15 cellular contexts compared by ENCODE assay signal in the genomic region with DNA sequence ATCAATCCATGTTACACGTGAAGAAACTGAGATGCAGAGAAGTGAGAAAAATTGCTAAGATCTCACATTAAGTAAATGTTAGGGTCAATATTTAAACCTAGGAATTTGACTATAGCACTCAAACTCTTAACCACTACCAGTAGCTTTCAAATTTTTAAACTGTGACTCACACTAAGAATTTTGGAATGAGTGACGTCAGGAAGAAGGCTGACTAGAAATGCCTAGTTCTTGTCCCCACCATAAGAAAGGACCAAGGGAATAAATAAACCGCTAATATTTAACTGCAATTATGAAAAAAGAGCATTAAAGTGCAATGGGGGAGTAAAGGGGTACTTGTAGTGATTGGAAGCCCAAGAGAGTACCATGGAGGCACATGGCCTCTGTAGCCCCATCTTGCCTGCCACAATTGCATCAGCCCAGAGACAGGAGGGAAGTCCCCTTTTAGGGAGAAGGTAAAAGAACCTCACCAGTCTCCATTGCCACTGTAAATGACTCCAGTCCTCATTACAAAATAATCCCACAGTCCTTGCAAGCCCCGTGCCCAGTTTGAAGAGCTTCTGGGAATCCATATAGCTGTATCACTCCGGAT. TPM values are rescaled to one million over a fixed set of nuclear protein-coding genes. Genes with fewer than 3 reads are reported as not detected.
A peak's percentile ranks its signal among the peaks of the same experiment; 100 is the strongest.
DNase-seq lines count a peak whose midpoint lies in the region; ATAC-seq, FAIRE-seq and TF ChIP-seq lines count a peak whose summit lies in the region.
"Had no signal": no experiment of that assay in that cellular context is flagged by ENCODE, and none has a peak within 500 bp of the region (broad histone marks: within the 10 kb centered on the region; RNA-seq: fewer than 3 reads in every experiment).

No MANE protein-coding gene starts in this region.

- peaks cover 3% of the 10 kb centered on the region for H3K9me3 ChIP-seq in keratinocyte (ENCODE audit: control insufficient read depth, low read depth, low read length)

- H3K27ac ChIP-seq in keratinocyte (ENCODE audit: control insufficient read depth, insufficient read depth, low read length), result no peak overlapping the region
- H3K27ac ChIP-seq: BLaER1, cardiac muscle cell had no signal

- dilution Hi-C loops in keratinocyte (cut with MboI; ENCODE audit: extremely low pct_ligation_motif_present, low sequenced_read_pairs), result no loop called here

- H2AFZ ChIP-seq in keratinocyte (ENCODE audit: control insufficient read depth, low read length), result no peak overlapping the region

- no peaks in the 10 kb centered on the region for H3K9me1 ChIP-seq in keratinocyte (ENCODE audit: control insufficient read depth, extremely low read depth, insufficient read depth, low read length)

- in situ Hi-C loops in ACHN (cut with HindIII; ENCODE audit: low pct_ligation_motif_present, low pct_unique_long_range_greater_than_20kb, low sequenced_read_pairs), result no loop called here
- in situ Hi-C loops in astrocyte of the spinal cord (cut with HindIII; ENCODE audit: low sequenced_read_pairs), result no loop called here

- peak; percentile 99 for DNase-seq in ACHN
- peak; percentile 90 for DNase-seq in HCEC 1CT
- DNase-seq in astrocyte of the spinal cord (ENCODE audit: low read depth, low spot score), result peak; percentile 82
- no peak for DNase-seq in keratinocyte (ENCODE audit: low read depth, low spot score)
- no peak for DNase-seq in NCI-H2171 treated with DMSO at 0.1 percent for 48 hours (lab: John Stamatoyannopoulos, UW)
- DNase-seq in activated T-cell treated with anti-CD3 and anti-CD28 coated beads, Interleukin-2, amount 50 U/mL, for 1 hour, result no peak
- DNase-seq: activated CD4-positive, alpha-beta T cell treated with anti-CD3 and anti-CD28 coated beads, Interleukin-2, amount 50 U/mL, for 48 hours; NCI-H1105; NCI-H345; T-helper 2 cell had no signal

- no peak for ATAC-seq in GM18861 (IDR thresholded peaks at IDR 0.05; ENCODE audit: unreplicated experiment)
- no peak for ATAC-seq in HG03378 (IDR thresholded peaks at IDR 0.05; ENCODE audit: unreplicated experiment)
- ATAC-seq: Panc1 had no signal

- FAIRE-seq in keratinocyte (lab: Jason Lieb, UNC), result no peak

- H3K27me3 ChIP-seq in keratinocyte (ENCODE audit: control insufficient read depth, extremely low read depth, insufficient read depth, low read length), result no peaks in the 10 kb centered on the region
- H3K27me3 ChIP-seq: BLaER1, cardiac muscle cell had no signal

- peaks cover 17% of the 10 kb centered on the region for H3K4me1 ChIP-seq in keratinocyte (ENCODE audit: control insufficient read depth, extremely low read depth, insufficient read depth, low read length)

- peak overlapping the region; percentile 13 for H3K4me2 ChIP-seq in keratinocyte (ENCODE audit: control insufficient read depth, extremely low read depth, insufficient read depth, low read depth, low read length)
- H3K4me2 ChIP-seq: BLaER1 had no signal

- no peak overlapping the region for H3K9ac ChIP-seq in keratinocyte (ENCODE audit: control insufficient read depth, extremely low read depth, insufficient read depth, low read length)
- H3K9ac ChIP-seq: BLaER1 had no signal

- TF ChIP-seq CTCF in astrocyte of the spinal cord (IDR thresholded peaks at IDR 0.05; ENCODE audit: low read depth, low read length) (no peak), keratinocyte (optimal IDR thresholded peaks at IDR 0.05 in 1 of 3, IDR thresholded peaks at IDR 0.05 in 1 of 3, conservative IDR thresholded peaks at IDR 0.05 in 1 of 3; ENCODE audit: extremely low read depth in 1 of 3, insufficient read depth in 2 of 3, low read length in 3 of 3) (no peak)

- H3K79me2 ChIP-seq in keratinocyte (ENCODE audit: control insufficient read depth, insufficient read depth, low read length), result peaks cover 7% of the 10 kb centered on the region

- H3K36me3 ChIP-seq in keratinocyte (ENCODE audit: control insufficient read depth in 2 of 2, extremely low read depth in 1 of 2, insufficient read depth in 2 of 2, low read length in 2 of 2), result no peaks in the 10 kb centered on the region
- H3K36me3 ChIP-seq: cardiac muscle cell had no signal

- no peaks in the 10 kb centered on the region for H4K20me1 ChIP-seq in keratinocyte (ENCODE audit: control insufficient read depth, extremely low read depth, insufficient read depth, low read length)

- H3K4me3 ChIP-seq in astrocyte of the spinal cord (ENCODE audit: low read depth, low read length) (no peak overlapping the region), keratinocyte (ENCODE audit: control insufficient read depth in 2 of 3, extremely low read depth in 1 of 3, insufficient read depth in 2 of 3, low read depth in 1 of 3, low read length in 3 of 3) (no peak overlapping the region)
- H3K4me3 ChIP-seq: BLaER1, cardiac muscle cell had no signal

RNA-seq across cellular contexts. Expression of a gene that starts 3.5 kb away (rescaled TPM):
- polyA plus RNA-seq in keratinocyte, result 139 to 153 TPM (median 148 TPM) in 3 replicates
- polyA plus RNA-seq in keratinocyte (2011; ENCODE audit: low read depth), result 24.6 TPM
- 139 and 152 TPM in 2 replicates for polyA plus RNA-seq in keratinocyte (2011; cell fraction: cytosol; rRNA removed)
- 101 TPM in 2 replicates for polyA plus RNA-seq in keratinocyte (2011; cell fraction: nucleus; rRNA removed)
- 74.8 and 101 TPM in 2 replicates for polyA plus RNA-seq in keratinocyte (2012; ENCODE audit: low replicate concordance)
- polyA minus RNA-seq in keratinocyte, result 53.3 to 104 TPM (median 77.8 TPM) in 3 replicates
- 69.1 TPM for polyA minus RNA-seq in keratinocyte (2011; cell fraction: cytosol; rRNA and poly(A)+ RNA removed)
- polyA minus RNA-seq in keratinocyte (2011; cell fraction: nucleus; rRNA and poly(A)+ RNA removed), result 20.8 and 30.0 TPM in 2 replicates

Comparison
In these comparisons a context has a peak if more than half of its experiments do, and no peak if none do; other contexts are left out.
1. DNase-seq: peak in ACHN (single experiment), HCEC 1CT (single experiment) and astrocyte of the spinal cord (single experiment); none in keratinocyte (single experiment), NCI-H2171 treated with DMSO at 0.1 percent for 48 hours (single experiment) and activated T-cell treated with anti-CD3 and anti-CD28 coated beads, Interleukin-2, amount 50 U/mL, for 1 hour (single experiment).